ENCODE assay signal across 27 cellular contexts in the genomic region with DNA sequence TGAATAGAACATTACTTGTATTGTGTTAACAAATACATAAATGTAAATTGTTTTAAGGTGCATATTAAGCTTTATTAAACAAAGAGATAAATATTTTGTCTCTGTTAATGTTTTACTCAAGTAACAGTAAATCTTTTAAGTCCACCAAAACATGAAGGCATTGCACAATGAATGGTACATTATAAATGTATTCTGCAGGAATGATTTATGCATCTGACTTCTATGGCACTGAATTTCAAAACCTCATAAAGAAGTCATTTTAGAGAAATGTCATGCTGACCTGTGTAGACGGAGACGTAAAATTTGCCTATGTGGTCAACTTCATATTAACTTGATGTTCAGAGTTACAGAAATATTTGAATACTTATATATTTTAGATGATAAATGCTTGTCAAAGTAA.
"Had no signal": no experiment of that assay in that cellular context is flagged by ENCODE, and none has a peak within 500 bp of the region (broad histone marks: within the 10 kb centered on the region; RNA-seq: fewer than 3 reads in every experiment).

No MANE protein-coding gene starts in this region.

- FAIRE-seq: frontal cortex, urothelium cell line had no signal

- H3K36me3 ChIP-seq: ascending aorta, brain microvascular endothelial cell, left lung, suprapubic skin, transverse colon, WERI-Rb-1 had no signal

- H3K27me3 ChIP-seq: ascending aorta, brain microvascular endothelial cell, left lung, suprapubic skin, transverse colon had no signal

- H3K27ac Mint-ChIP-seq: activated naive CD4-positive, alpha-beta T cell treated with anti-CD3 and anti-CD28 coated beads, Interleukin-2, amount 50 U/mL, for 24 hours; natural killer cell treated with Interleukin-12 subunit alpha and Interleukin-12 subunit beta and Interleukin-15 and Interleukin-18, amount 100 ng/mL, for 72 hours; stimulated activated effector memory CD8-positive, alpha-beta T cell treated with anti-CD3 and anti-CD28 coated beads, Interleukin-12 subunit alpha, Interleukin-12 subunit beta, amount 100 ng/mL, for 72 hours; stimulated activated naive CD8-positive, alpha-beta T cell treated with anti-CD3 and anti-CD28 coated beads, Interleukin-15, amount 100 ng/mL, for 72 hours had no signal

- DNase-seq: activated CD4-positive, alpha-beta T cell treated with anti-CD3 and anti-CD28 coated beads, Interleukin-2, amount 50 U/mL, for 1 hour; activated CD4-positive, CD25-positive, alpha-beta regulatory T cell treated with anti-CD3 and anti-CD28 coated beads, Interleukin-2, amount 50 U/mL, for 72 hours; activated gamma-delta T cell treated with Interleukin-2 at 50 U/mL for 16 hours; activated T-cell treated with anti-CD3 and anti-CD28 coated beads, Interleukin-2, amount 50 U/mL, for 1 hour; brain microvascular endothelial cell; caudate nucleus; effector CD4-positive, alpha-beta T cell; erythroblast; left lung; midbrain; right cardiac atrium; stimulated activated CD4-positive, alpha-beta T cell treated with anti-CD3 and anti-CD28 coated beads, Interleukin-12 subunit alpha, Interleukin-12 subunit beta, amount 100 ng/mL, for 4 hours; stimulated activated CD4-positive, alpha-beta T cell treated with anti-CD3 and anti-CD28 coated beads, Interleukin-1b, Interleukin-23, amount 100 ng/mL, for 48 hours; stimulated activated naive CD8-positive, alpha-beta T cell treated with anti-CD3 and anti-CD28 coated beads, Interleukin-15, amount 100 ng/mL, for 72 hours; T-helper 1 cell; transverse colon; WERI-Rb-1 had no signal

- H3K27ac ChIP-seq: ascending aorta, brain microvascular endothelial cell, left lung, parathyroid adenoma, suprapubic skin, WERI-Rb-1 had no signal

- H3K36me3 Mint-ChIP-seq: activated naive CD4-positive, alpha-beta T cell treated with anti-CD3 and anti-CD28 coated beads, Interleukin-2, amount 50 U/mL, for 24 hours; natural killer cell treated with Interleukin-12 subunit alpha and Interleukin-12 subunit beta and Interleukin-15 and Interleukin-18, amount 100 ng/mL, for 72 hours; stimulated activated effector memory CD8-positive, alpha-beta T cell treated with anti-CD3 and anti-CD28 coated beads, Interleukin-12 subunit alpha, Interleukin-12 subunit beta, amount 100 ng/mL, for 72 hours had no signal

- H3K9me3 Mint-ChIP-seq: activated naive CD4-positive, alpha-beta T cell treated with anti-CD3 and anti-CD28 coated beads, Interleukin-2, amount 50 U/mL, for 24 hours; dendritic cell treated with granulocyte-macrophage colony-stimulating factor and Interleukin-4, amounts not matched to agents 40 ng/mL and 50 ng/mL, for 4 days; natural killer cell treated with Interleukin-12 subunit alpha and Interleukin-12 subunit beta and Interleukin-15 and Interleukin-18, amount 100 ng/mL, for 72 hours; stimulated activated effector memory CD8-positive, alpha-beta T cell treated with anti-CD3 and anti-CD28 coated beads, Interleukin-12 subunit alpha, Interleukin-12 subunit beta, amount 100 ng/mL, for 72 hours; stimulated activated naive CD8-positive, alpha-beta T cell treated with anti-CD3 and anti-CD28 coated beads, Interleukin-15, amount 100 ng/mL, for 72 hours had no signal

- ATAC-seq: left lung; natural killer cell treated with Interleukin-12 subunit alpha and Interleukin-12 subunit beta and Interleukin-15 and Interleukin-18, amount 100 ng/mL, for 72 hours; right cardiac atrium; stimulated activated effector memory CD8-positive, alpha-beta T cell treated with anti-CD3 and anti-CD28 coated beads, Interleukin-12 subunit alpha, Interleukin-12 subunit beta, amount 100 ng/mL, for 72 hours; stimulated activated naive CD8-positive, alpha-beta T cell treated with anti-CD3 and anti-CD28 coated beads, Interleukin-15, amount 100 ng/mL, for 72 hours had no signal

- H3K27me3 Mint-ChIP-seq: activated naive CD4-positive, alpha-beta T cell treated with anti-CD3 and anti-CD28 coated beads, Interleukin-2, amount 50 U/mL, for 24 hours; dendritic cell treated with granulocyte-macrophage colony-stimulating factor and Interleukin-4, amounts not matched to agents 40 ng/mL and 50 ng/mL, for 4 days; natural killer cell treated with Interleukin-12 subunit alpha and Interleukin-12 subunit beta and Interleukin-15 and Interleukin-18, amount 100 ng/mL, for 72 hours; stimulated activated naive CD8-positive, alpha-beta T cell treated with anti-CD3 and anti-CD28 coated beads, Interleukin-15, amount 100 ng/mL, for 72 hours had no signal

- H3K4me3 ChIP-seq: ascending aorta, left lung, lung, suprapubic skin, transverse colon had no signal

- H3K9me3 ChIP-seq: ascending aorta, left lung, suprapubic skin, transverse colon had no signal

- H3K4me3 Mint-ChIP-seq: activated naive CD4-positive, alpha-beta T cell treated with anti-CD3 and anti-CD28 coated beads, Interleukin-2, amount 50 U/mL, for 24 hours; dendritic cell treated with granulocyte-macrophage colony-stimulating factor and Interleukin-4, amounts not matched to agents 40 ng/mL and 50 ng/mL, for 4 days; natural killer cell treated with Interleukin-12 subunit alpha and Interleukin-12 subunit beta and Interleukin-15 and Interleukin-18, amount 100 ng/mL, for 72 hours; stimulated activated effector memory CD8-positive, alpha-beta T cell treated with anti-CD3 and anti-CD28 coated beads, Interleukin-12 subunit alpha, Interleukin-12 subunit beta, amount 100 ng/mL, for 72 hours; stimulated activated naive CD8-positive, alpha-beta T cell treated with anti-CD3 and anti-CD28 coated beads, Interleukin-15, amount 100 ng/mL, for 72 hours had no signal
